ENCODE assay signal across 31 cellular contexts in the genomic region with DNA sequence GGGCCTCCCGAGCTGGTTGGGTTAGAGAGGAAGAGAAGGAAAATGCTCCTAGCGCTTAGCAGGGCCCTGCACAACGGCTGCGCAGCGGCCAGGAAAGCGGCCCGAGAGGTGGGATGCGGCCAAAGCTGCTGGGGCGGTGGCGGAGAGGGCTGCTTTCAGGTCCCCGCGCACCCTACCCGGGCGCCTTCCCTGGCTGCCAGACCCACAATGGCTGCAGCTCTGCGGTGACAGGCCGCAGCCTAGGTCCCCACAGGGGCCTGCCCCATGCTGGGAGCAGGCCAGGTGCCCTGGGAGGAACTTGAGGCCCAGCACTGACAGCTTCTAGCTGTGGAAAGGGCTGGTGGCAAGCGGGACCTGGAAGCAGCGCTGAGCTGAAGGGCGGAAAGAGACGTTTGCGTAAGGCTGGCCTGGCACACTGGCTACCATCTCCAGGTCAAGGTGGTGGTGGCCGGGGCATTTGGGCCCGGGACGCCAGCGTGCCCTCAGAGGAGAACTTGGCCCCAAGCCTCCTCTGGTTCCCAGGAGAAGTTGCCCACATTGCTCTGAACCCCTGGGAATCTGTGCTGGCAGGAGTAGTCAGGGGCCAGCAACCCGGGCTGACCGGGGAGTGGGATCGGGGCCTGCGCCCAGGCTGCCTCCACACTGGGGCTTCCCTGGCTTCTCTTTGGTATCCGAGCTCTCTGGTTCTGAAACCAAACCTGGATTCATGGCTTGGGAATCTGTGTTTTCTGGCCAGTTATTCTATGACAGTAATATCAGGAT.
"Had no signal": no experiment of that assay in that cellular context is flagged by ENCODE, and none has a peak within 500 bp of the region (broad histone marks: within the 10 kb centered on the region; RNA-seq: fewer than 3 reads in every experiment).

No MANE protein-coding gene starts in this region.

- H3K4me1 Mint-ChIP-seq: immature natural killer cell; naive thymus-derived CD8-positive, alpha-beta T cell; nephron progenitor cell; stimulated activated effector memory CD8-positive, alpha-beta T cell treated with anti-CD3 and anti-CD28 coated beads, Interleukin-12 subunit alpha, Interleukin-12 subunit beta, amount 100 ng/mL, for 72 hours had no signal

- H3K27me3 ChIP-seq: esophagus squamous epithelium, heart right ventricle, ovary, sigmoid colon, tibial nerve, vagina had no signal

- H3K9me3 ChIP-seq: heart right ventricle, lower lobe of right lung, ovary, psoas muscle, sigmoid colon, thoracic aorta, tibial nerve, vagina had no signal

- H3K4me3 ChIP-seq: coronary artery, esophagus squamous epithelium, heart right ventricle, lower lobe of right lung, ovary, psoas muscle, sigmoid colon, thoracic aorta, tibial nerve, vagina had no signal

- H3K36me3 ChIP-seq: esophagus squamous epithelium, heart right ventricle, lower lobe of right lung, ovary, sigmoid colon, thoracic aorta, tibial nerve, vagina had no signal

- H3K4me1 ChIP-seq: esophagus squamous epithelium, heart right ventricle, lower lobe of right lung, psoas muscle, sigmoid colon, tibial nerve, vagina had no signal

- H3K36me3 Mint-ChIP-seq: immature natural killer cell; naive thymus-derived CD8-positive, alpha-beta T cell; stimulated activated effector memory CD8-positive, alpha-beta T cell treated with anti-CD3 and anti-CD28 coated beads, Interleukin-12 subunit alpha, Interleukin-12 subunit beta, amount 100 ng/mL, for 72 hours had no signal

- H3K9me3 Mint-ChIP-seq: nephron progenitor cell had no signal

- H3K4me3 Mint-ChIP-seq: immature natural killer cell; naive thymus-derived CD8-positive, alpha-beta T cell; nephron progenitor cell; stimulated activated effector memory CD8-positive, alpha-beta T cell treated with anti-CD3 and anti-CD28 coated beads, Interleukin-12 subunit alpha, Interleukin-12 subunit beta, amount 100 ng/mL, for 72 hours had no signal

- DNase-seq: dermis blood vessel endothelial cell; effector memory CD4-positive, alpha-beta T cell; erythroblast; esophagus squamous epithelium; foreskin melanocyte; glutamatergic neuron; heart right ventricle; hippocampal formation; immature natural killer cell; islet precursor cell; kidney glomerular epithelial cell; left colon; left ventricle myocardium superior; lower lobe of right lung; nephron progenitor cell; occipital lobe; ovary; psoas muscle; right cardiac atrium; sigmoid colon; stimulated activated CD4-positive, alpha-beta T cell treated with anti-CD3 and anti-CD28 coated beads, Interleukin-2, amount 100 ng/mL, for 24 hours; stimulated activated CD4-positive, alpha-beta T cell treated with anti-CD3 and anti-CD28 coated beads, Interleukin-4, amount 100 ng/mL, for 24 hours; stimulated activated naive CD8-positive, alpha-beta T cell treated with anti-CD3 and anti-CD28 coated beads, Interleukin-15, Interleukin-2, amounts not matched to agents 100 U/mL and 50 U/mL, for 24 hours; substantia nigra had no signal

- FAIRE-seq: endometrium had no signal

- H3K27ac Mint-ChIP-seq: immature natural killer cell; naive thymus-derived CD8-positive, alpha-beta T cell; nephron progenitor cell; stimulated activated effector memory CD8-positive, alpha-beta T cell treated with anti-CD3 and anti-CD28 coated beads, Interleukin-12 subunit alpha, Interleukin-12 subunit beta, amount 100 ng/mL, for 72 hours had no signal

- H3K27ac ChIP-seq: coronary artery, esophagus squamous epithelium, heart right ventricle, lower lobe of right lung, ovary, psoas muscle, sigmoid colon, thoracic aorta, tibial nerve, vagina had no signal

- ATAC-seq: heart right ventricle; left colon; left ventricle myocardium superior; lower lobe of right lung; naive thymus-derived CD8-positive, alpha-beta T cell; psoas muscle; right cardiac atrium; stimulated activated effector memory CD8-positive, alpha-beta T cell treated with anti-CD3 and anti-CD28 coated beads, Interleukin-12 subunit alpha, Interleukin-12 subunit beta, amount 100 ng/mL, for 72 hours; stimulated activated naive CD8-positive, alpha-beta T cell treated with anti-CD3 and anti-CD28 coated beads, Interleukin-15, Interleukin-2, amounts not matched to agents 100 U/mL and 50 U/mL, for 24 hours had no signal
